ENCODE assay signal across 22 cellular contexts in the genomic region with DNA sequence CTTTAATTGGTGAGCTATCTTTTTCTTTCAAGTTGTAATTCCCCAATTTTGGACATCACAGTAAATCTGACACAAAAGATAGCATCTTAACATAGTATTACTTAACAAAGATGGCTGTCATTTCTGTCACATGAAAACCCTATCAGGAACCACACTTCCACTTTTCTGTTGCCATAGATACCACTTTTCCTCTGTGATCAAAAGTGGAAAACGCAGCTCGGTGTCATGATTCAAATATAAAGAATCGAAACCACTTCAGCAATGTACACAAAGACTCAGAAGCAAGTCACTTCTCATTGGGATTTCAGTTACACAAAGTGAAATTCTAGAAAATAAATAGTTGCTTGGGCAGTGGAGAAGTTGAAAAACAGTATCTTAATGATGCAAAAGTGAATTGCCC.
DNase-seq lines count a peak whose midpoint lies in the region; ATAC-seq and TF ChIP-seq lines count a peak whose summit lies in the region.
"Had no signal": no experiment of that assay in that cellular context is flagged by ENCODE, and none has a peak within 500 bp of the region (broad histone marks: within the 10 kb centered on the region; RNA-seq: fewer than 3 reads in every experiment).

No MANE protein-coding gene starts in this region.

- no peaks in the 10 kb centered on the region for H3K4me1 ChIP-seq in mucosa of descending colon (ENCODE audit: low read depth)
- H3K4me1 ChIP-seq: uterus had no signal

- intact Hi-C loops in mucosa of descending colon (cut with DNase I, micrococcal nuclease): no loop called here

- no peaks in the 10 kb centered on the region for H3K9me3 ChIP-seq in mucosa of descending colon
- H3K9me3 ChIP-seq: uterus had no signal

- ATAC-seq in left lobe of liver (no peak), mucosa of descending colon (no peak), GM19467 (IDR thresholded peaks at IDR 0.05; ENCODE audit: unreplicated experiment) (no peak)

- DNase-seq in DMS79 treated with DMSO at 0.1 percent for 48 hours (lab: John Stamatoyannopoulos, UW) (peak; percentile 94), NCI-H128 (lab: John Stamatoyannopoulos, UW; ENCODE audit: unreplicated experiment) (peak; percentile 74), NCI-H345 treated with DMSO at 0.1 percent for 48 hours (lab: John Stamatoyannopoulos, UW; ENCODE audit: unreplicated experiment) (peak; percentile 42), astrocyte of the hippocampus (ENCODE audit: low read depth, low spot score) (peak; percentile 0), left lobe of liver (ENCODE audit: low spot score) (no peak), hepatic stellate cell (ENCODE audit: low spot score) (no peak), mucosa of descending colon (no peak)
- DNase-seq: activated CD4-positive, alpha-beta memory T cell treated with anti-CD3 and anti-CD28 coated beads for 36 hours; activated CD4-positive, CD25-positive, alpha-beta regulatory T cell treated with anti-CD3 and anti-CD28 coated beads, Interleukin-2, amount 50 U/mL, for 72 hours; activated CD8-positive, alpha-beta memory T cell treated with anti-CD3 and anti-CD28 coated beads, Interleukin-2, amount 50 U/mL, for 4 hours; activated naive CD4-positive, alpha-beta T cell treated with anti-CD3 and anti-CD28 coated beads, Interleukin-2, amount 10 ng/mL, durations not matched to agents 7 days and 5 days; amniotic stem cell; EL; H7; naive B cell; NCI-H1930; NCI-H524; stimulated activated CD4-positive, alpha-beta T cell treated with anti-CD3 and anti-CD28 coated beads, Interleukin-15, amount 100 ng/mL, for 24 hours; stimulated activated naive CD4-positive, alpha-beta T cell; uterus had no signal

- no peak for TF ChIP-seq CTCF in mucosa of descending colon (IDR thresholded peaks at IDR 0.05)

- no peak overlapping the region for H3K4me3 ChIP-seq in mucosa of descending colon
- H3K4me3 ChIP-seq: SK-N-MC, uterus had no signal

- no peaks in the 10 kb centered on the region for H3K36me3 ChIP-seq in mucosa of descending colon (ENCODE audit: low read depth)
- H3K36me3 ChIP-seq: uterus had no signal

Comparison
In these comparisons a context has a peak if more than half of its experiments do, and no peak if none do; other contexts are left out.
1. DNase-seq: peak in DMS79 treated with DMSO at 0.1 percent for 48 hours (single experiment), NCI-H128 (single experiment), NCI-H345 treated with DMSO at 0.1 percent for 48 hours (single experiment) and astrocyte of the hippocampus (single experiment); none in left lobe of liver (single experiment), hepatic stellate cell (single experiment) and mucosa of descending colon (0 of 3).